ENCODE assay signal across 8 cellular contexts in the genomic region with DNA sequence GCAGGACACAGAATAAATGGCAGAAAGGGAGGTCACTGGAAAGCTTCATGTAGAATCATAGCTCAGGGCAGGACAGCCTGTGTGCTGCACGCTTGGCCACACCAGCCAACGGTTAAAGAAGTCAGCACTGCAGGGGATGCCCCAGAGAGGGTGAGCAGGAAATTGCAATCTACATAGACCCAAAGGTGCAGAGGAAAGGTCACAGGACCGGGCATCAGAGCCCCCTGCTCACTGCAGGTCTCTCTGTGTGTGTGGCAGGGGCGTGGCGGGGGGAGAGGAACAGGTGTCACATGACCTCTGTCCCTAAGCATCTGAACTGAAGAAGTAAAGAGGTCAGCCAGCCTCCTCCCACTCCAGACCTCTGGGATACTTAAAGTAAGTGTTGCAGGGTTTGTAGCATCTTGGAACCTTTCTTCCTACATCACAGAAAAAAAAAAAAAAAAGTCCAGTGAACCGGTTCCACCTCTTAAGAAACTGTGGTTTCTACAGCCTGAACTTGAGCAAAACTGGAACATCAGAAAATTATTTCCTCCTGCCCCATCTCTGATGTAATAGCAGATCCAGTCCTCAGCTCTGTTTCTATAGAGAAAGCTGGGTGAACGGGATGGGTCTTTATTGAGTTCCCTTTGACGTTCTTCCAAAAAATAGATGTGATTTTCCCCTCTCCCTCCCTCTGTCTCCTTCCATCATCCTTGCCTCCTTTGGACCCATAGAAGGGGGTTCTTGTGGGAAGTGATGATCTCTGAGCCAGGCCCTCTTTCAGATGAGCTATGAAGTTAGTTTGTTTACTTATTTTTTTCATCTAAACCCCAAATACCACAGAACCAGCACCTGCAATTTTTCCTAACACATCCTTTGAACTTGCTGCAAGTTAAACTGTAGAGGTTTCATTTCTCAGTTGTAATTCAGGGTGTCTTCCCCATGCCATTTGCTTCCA.
DNase-seq lines count a peak whose midpoint lies in the region; ATAC-seq and TF ChIP-seq lines count a peak whose summit lies in the region.

No MANE protein-coding gene starts in this region.

- ATAC-seq in GM19351 (IDR thresholded peaks at IDR 0.05; ENCODE audit: unreplicated experiment) (peak; percentile 86), HG03135 (IDR thresholded peaks at IDR 0.05; ENCODE audit: unreplicated experiment) (peak; percentile 86), heart right ventricle (no peak)
- ATAC-seq in activated T-cell treated with anti-CD3 and anti-CD28 coated beads, Interleukin-2, amount 50 U/mL, for 72 hours (replicated peaks in 1 of 2): peak; percentile 88 to 95

- H3K27ac ChIP-seq in BLaER1 treated with 17β-estradiol and CSF1 and Interleukin-3, amounts not matched to agents 10 nM and 100 nM: peak overlapping the region in 7 of 11 experiments; percentile 1 to 57 (median 31); a peak in 8 of 22 replicates
- no peak overlapping the region for H3K27ac ChIP-seq in mammary epithelial cell (ENCODE audit: insufficient read depth, low read depth, low read length)
- H3K27ac ChIP-seq in heart right ventricle: no peak overlapping the region

- in situ Hi-C loops in mammary epithelial cell (cut with MboI; ENCODE audit: low sequenced_read_pairs in 2 of 2): no loop called here

- H3K4me2 ChIP-seq in BLaER1 treated with 17β-estradiol and CSF1 and Interleukin-3, amounts not matched to agents 10 nM and 100 nM: peak overlapping the region; percentile 30 to 93 (median 80)
- no peak overlapping the region for H3K4me2 ChIP-seq in mammary epithelial cell (ENCODE audit: insufficient read depth, low read depth, low read length)

- H3K9me3 Mint-ChIP-seq in activated T-cell treated with anti-CD3 and anti-CD28 coated beads, Interleukin-2, amount 50 U/mL, for 72 hours: peaks cover 0 to 3% of the 10 kb centered on the region in 2 donors

- peaks cover 9 to 32% (median 25%) of the 10 kb centered on the region in 11 experiments; a peak in 21 of 22 replicates for H3K9me3 ChIP-seq in BLaER1 treated with 17β-estradiol and CSF1 and Interleukin-3, amounts not matched to agents 10 nM and 100 nM (replicated peaks in 1 of 11)
- H3K9me3 ChIP-seq in mammary epithelial cell (replicated peaks; ENCODE audit: insufficient read depth, low read length) (no peaks in the 10 kb centered on the region), heart right ventricle (no peaks in the 10 kb centered on the region)

- CTCF ChIA-PET in mammary epithelial cell (lab: Charles Lee; ENCODE audit: low non-redundant PET): no interaction called here

- intact Hi-C loops in mammary epithelial cell (cut with micrococcal nuclease): no loop called here
- intact Hi-C loops in heart right ventricle (cut with DNase I): no loop called here

- H3K4me1 ChIP-seq in BLaER1 treated with 17β-estradiol and CSF1 and Interleukin-3, amounts not matched to agents 10 nM and 100 nM: peaks cover 25 to 48% (median 30%) of the 10 kb centered on the region in 10 experiments
- H3K4me1 ChIP-seq in mammary epithelial cell (ENCODE audit: insufficient read depth, low read length): no peaks in the 10 kb centered on the region
- peaks cover 0 to 11% (median 0%) of the 10 kb centered on the region in 9 donors for H3K4me1 ChIP-seq in heart right ventricle

- H4K20me1 ChIP-seq in BLaER1 treated with 17β-estradiol and CSF1 and Interleukin-3, amounts not matched to agents 10 nM and 100 nM: no peaks in the 10 kb centered on the region
- no peaks in the 10 kb centered on the region for H4K20me1 ChIP-seq in mammary epithelial cell (ENCODE audit: insufficient read depth, low read length)

- peak overlapping the region; percentile 58 for H3K27ac Mint-ChIP-seq in activated T-cell treated with anti-CD3 and anti-CD28 coated beads, Interleukin-2, amount 50 U/mL, for 72 hours

- BruUV-seq in mammary epithelial cell (replicated peaks; lab: Mats Ljungman, UMichigan): no TSS peak

- peak; percentile 38 to 56 for DNase-seq in activated T-cell treated with anti-CD3 and anti-CD28 coated beads, Interleukin-2, amount 50 U/mL, for 72 hours
- DNase-seq in foreskin melanocyte (no peak), NCI-H345 (lab: John Stamatoyannopoulos, UW) (no peak), mammary epithelial cell (no peak), heart right ventricle (no peak)

- no peak for TF ChIP-seq CTCF in mammary epithelial cell (conservative IDR thresholded peaks at IDR 0.05 in 1 of 2, IDR thresholded peaks at IDR 0.05 in 1 of 2; ENCODE audit: extremely low read depth in 1 of 2, insufficient read depth in 1 of 2, low read depth in 1 of 2, low read length in 2 of 2)
- no peak for TF ChIP-seq CTCF in heart right ventricle (IDR thresholded peaks at IDR 0.05)

- 61% methylated on average over 6 of the region's 8 CpGs for WGBS in mammary epithelial cell (ENCODE audit: low coverage, missing lambda C conversion rate)
- 61 to 63% methylated on average over 8 of the region's 8 CpGs for WGBS in heart right ventricle, 2 donors

- H3K4me3 ChIP-seq in BLaER1 treated with 17β-estradiol and CSF1 and Interleukin-3, amounts not matched to agents 10 nM and 100 nM: peak overlapping the region in 1 of 10 experiments; percentile 10; a peak in 1 of 20 replicates
- H3K4me3 ChIP-seq in mammary epithelial cell (replicated peaks in 1 of 3; ENCODE audit: insufficient read depth in 1 of 3, low read depth in 2 of 3, low read length in 3 of 3) (no peak overlapping the region), heart right ventricle (no peak overlapping the region)

- H3K79me2 ChIP-seq in mammary epithelial cell (ENCODE audit: insufficient read depth, low read length): no peaks in the 10 kb centered on the region

- peak overlapping the region; percentile 72 to 80 for H3K4me3 Mint-ChIP-seq in activated T-cell treated with anti-CD3 and anti-CD28 coated beads, Interleukin-2, amount 50 U/mL, for 72 hours

- no peaks in the 10 kb centered on the region for H3K27me3 ChIP-seq in BLaER1 treated with 17β-estradiol and CSF1 and Interleukin-3, amounts not matched to agents 10 nM and 100 nM
- H3K27me3 ChIP-seq in mammary epithelial cell (ENCODE audit: insufficient read depth, low read length) (no peaks in the 10 kb centered on the region), heart right ventricle (peaks cover 0 to 20% (median 0%) of the 10 kb centered on the region in 7 donors)

- no peaks in the 10 kb centered on the region for H3K27me3 Mint-ChIP-seq in activated T-cell treated with anti-CD3 and anti-CD28 coated beads, Interleukin-2, amount 50 U/mL, for 72 hours (ENCODE audit: low read depth)

- dilution Hi-C loops in mammary epithelial cell (cut with HindIII; ENCODE audit: low sequenced_read_pairs): loop anchor here (5.0 kb wide), 1 partner anchor 39 kb away; no protein-coding TSS in a partner anchor

- H2AFZ ChIP-seq in mammary epithelial cell (ENCODE audit: low read depth, low read length): no peak overlapping the region

- H3K4me1 Mint-ChIP-seq in activated T-cell treated with anti-CD3 and anti-CD28 coated beads, Interleukin-2, amount 50 U/mL, for 72 hours (ENCODE audit: low read depth): peaks cover 29% of the 10 kb centered on the region

- no peaks in the 10 kb centered on the region for H3K36me3 Mint-ChIP-seq in activated T-cell treated with anti-CD3 and anti-CD28 coated beads, Interleukin-2, amount 50 U/mL, for 72 hours (ENCODE audit: insufficient read depth in 2 of 2)

- peak overlapping the region in 3 of 11 experiments; percentile 14 to 42 (median 27); a peak in 3 of 22 replicates for H3K9ac ChIP-seq in BLaER1 treated with 17β-estradiol and CSF1 and Interleukin-3, amounts not matched to agents 10 nM and 100 nM
- H3K9ac ChIP-seq in mammary epithelial cell (ENCODE audit: insufficient read depth, low read length): no peak overlapping the region

- H3K36me3 ChIP-seq in BLaER1 treated with 17β-estradiol and CSF1 and Interleukin-3, amounts not matched to agents 10 nM and 100 nM: peaks cover 0 to 4% (median 0%) of the 10 kb centered on the region in 11 experiments; a peak in 3 of 22 replicates
- H3K36me3 ChIP-seq in mammary epithelial cell (ENCODE audit: insufficient read depth, low read length) (no peaks in the 10 kb centered on the region), heart right ventricle (no peaks in the 10 kb centered on the region)

Comparison
In these comparisons a context has a peak if more than half of its experiments do, and no peak if none do; other contexts are left out.
1. H3K27ac ChIP-seq: peak in BLaER1 treated with 17β-estradiol and CSF1 and Interleukin-3, amounts not matched to agents 10 nM and 100 nM (7 of 11); none in mammary epithelial cell (single experiment) and heart right ventricle (0 of 10).
2. ATAC-seq: peak in GM19351 (single experiment), HG03135 (single experiment) and activated T-cell treated with anti-CD3 and anti-CD28 coated beads, Interleukin-2, amount 50 U/mL, for 72 hours (2 of 2); none in heart right ventricle (0 of 8).
3. DNase-seq: peak in activated T-cell treated with anti-CD3 and anti-CD28 coated beads, Interleukin-2, amount 50 U/mL, for 72 hours (2 of 2); none in foreskin melanocyte (single experiment), NCI-H345 (single experiment), mammary epithelial cell (single experiment) and heart right ventricle (0 of 2).